3 cellular contexts compared by ENCODE assay signal in the genomic region with DNA sequence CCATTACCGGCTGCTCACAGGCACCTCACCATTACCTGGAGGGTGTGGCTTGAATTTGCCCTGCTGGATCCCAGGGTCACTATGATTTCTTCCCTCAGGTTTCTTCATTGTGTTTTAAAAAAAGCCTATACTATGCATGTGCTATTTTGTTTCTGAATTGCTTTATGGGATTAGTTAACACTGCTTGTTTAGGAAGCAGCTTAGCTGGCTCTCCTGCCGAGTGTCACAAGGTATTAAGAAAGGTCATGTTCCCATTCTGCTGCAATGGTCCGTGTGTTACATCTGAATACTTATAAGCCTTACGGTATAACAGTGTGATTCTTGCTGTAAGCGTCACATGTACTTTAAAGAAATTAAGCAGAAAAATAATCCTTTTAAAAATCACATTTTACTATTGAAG.
"Had no signal": no experiment of that assay in that cellular context is flagged by ENCODE, and none has a peak within 500 bp of the region (broad histone marks: within the 10 kb centered on the region; RNA-seq: fewer than 3 reads in every experiment).

No MANE protein-coding gene starts in this region.

- H3K9me3 Mint-ChIP-seq: H9 had no signal

- H3K27ac Mint-ChIP-seq: H9 had no signal

- H3K9ac ChIP-seq: GM23248 had no signal

- H3K27ac ChIP-seq: GM23248 had no signal

- H3K4me3 Mint-ChIP-seq: H9 had no signal

- H2AFZ ChIP-seq: GM23248 had no signal

- DNase-seq: GM23248, H9, HCEC 1CT had no signal

- H3K4me3 ChIP-seq: GM23248 had no signal
